ENCODE assay signal across 8 cellular contexts in genomic region chr15:56243774-56244236, GRCh38. TPM values are rescaled to one million over a fixed set of nuclear protein-coding genes. Genes with fewer than 3 reads are reported as not detected.
DNase-seq lines count a peak whose midpoint lies in the region; ATAC-seq and TF ChIP-seq lines count a peak whose summit lies in the region.

Gene RFX7, minus strand, starts transcription at chr15:56243879. Its CDS starts 594 bp downstream, at chr15:56243285.

- no peaks in the 10 kb centered on the region for H3K27me3 ChIP-seq in right lobe of liver

- no peaks in the 10 kb centered on the region for H3K36me3 ChIP-seq in right lobe of liver

- peak; percentile 38 for TF ChIP-seq POLR2A in right lobe of liver (IDR thresholded peaks at IDR 0.05)

- H3K4me1 ChIP-seq in right lobe of liver, result peaks cover 0 to 25% (median 0%) of the 10 kb centered on the region in 4 donors

- 0% methylated on average over 17 of the region's 55 CpGs for WGBS in right lobe of liver (ENCODE audit: insufficient coverage, low coverage, low lambda C conversion rate, missing lambda C conversion rate)

- peak in 2 of 4 donors; percentile 16 to 29 for TF ChIP-seq CTCF in right lobe of liver (IDR thresholded peaks at IDR 0.05)

- intact Hi-C loops in right lobe of liver (cut with DNase I), result no loop called here

- DNase-seq in NCI-H2196 (lab: John Stamatoyannopoulos, UW; ENCODE audit: unreplicated experiment), result peak; percentile 44
- DNase-seq in NCI-H2196 treated with DMSO at 0.1 percent for 48 hours (lab: John Stamatoyannopoulos, UW; ENCODE audit: unreplicated experiment), result no peak
- peak; percentile 63 to 84 for DNase-seq in NCI-H446 (lab: John Stamatoyannopoulos, UW)
- DNase-seq in activated CD4-positive, alpha-beta T cell treated with anti-CD3 and anti-CD28 coated beads, Interleukin-2, amount 50 U/mL, for 1 hour, result peak; percentile 73
- DNase-seq in dermis microvascular lymphatic vessel endothelial cell (ENCODE audit: low read depth in 2 of 2), result peak; percentile 51 to 84
- peak; percentile 83 to 85 (median 84) for DNase-seq in right lobe of liver
- peak; percentile 80 for DNase-seq in stimulated activated CD4-positive, alpha-beta T cell treated with anti-CD3 and anti-CD28 coated beads, Interleukin-4, amount 100 ng/mL, for 1 hour

- peak within 1 kb of the TSS; percentile 49 to 77 (median 76) for H3K27ac ChIP-seq in right lobe of liver

- peak within 1 kb of the TSS; percentile 60 to 76 (median 63) for H3K4me3 ChIP-seq in right lobe of liver

- ATAC-seq in HG02970 (IDR thresholded peaks at IDR 0.05; ENCODE audit: low FRiP score, unreplicated experiment) (peak; percentile 67), right lobe of liver (peak; percentile 67 to 80 (median 70))

- no peaks in the 10 kb centered on the region for H3K9me3 ChIP-seq in right lobe of liver

RNA-seq across cellular contexts. Expression of gene RFX7, which starts in this region (rescaled TPM):
- total RNA-seq in dermis microvascular lymphatic vessel endothelial cell (3.0 and 3.7 TPM in 2 replicates), right lobe of liver (1 to 10 TPM; 4.5 to 7.1 (median 5.8) TPM)
